In the genomic region with DNA sequence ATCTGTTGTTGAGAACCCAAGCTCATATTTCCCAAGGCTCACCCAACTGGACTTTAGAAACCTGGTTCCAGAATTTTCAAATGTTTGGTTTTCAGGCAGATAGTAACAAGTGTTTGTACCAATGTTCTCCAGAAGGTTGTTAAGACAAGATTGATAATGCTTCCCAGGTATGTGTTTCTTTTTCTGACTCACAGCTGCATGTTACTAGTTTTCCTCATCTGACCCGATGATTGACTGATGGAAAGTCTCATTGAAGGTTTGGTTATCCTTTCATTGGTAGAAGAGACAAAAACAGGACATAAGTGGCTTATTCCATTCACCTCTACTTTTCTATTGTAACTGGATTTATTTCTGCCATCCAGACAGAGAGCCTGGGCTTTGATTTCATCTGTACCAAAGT, we compare ENCODE assay signal across 22 cellular contexts. TPM values are rescaled to one million over a fixed set of nuclear protein-coding genes. Genes with fewer than 3 reads are reported as not detected.
DNase-seq lines count a peak whose midpoint lies in the region; ATAC-seq and TF ChIP-seq lines count a peak whose summit lies in the region.
"Had no signal": no experiment of that assay in that cellular context is flagged by ENCODE, and none has a peak within 500 bp of the region (broad histone marks: within the 10 kb centered on the region; RNA-seq: fewer than 3 reads in every experiment).

No MANE protein-coding gene starts in this region.

- H3K9ac ChIP-seq in OCI-LY3 (ENCODE audit: low read length): peak overlapping the region; percentile 57

- H3K4me2 ChIP-seq in OCI-LY3 (ENCODE audit: low read length): peak overlapping the region; percentile 86

- H3K79me2 ChIP-seq in OCI-LY3 (ENCODE audit: low read length): peaks cover 100% of the 10 kb centered on the region

- H3K27ac Mint-ChIP-seq in osteocyte (ENCODE audit: unreplicated experiment): peak overlapping the region; percentile 77
- H3K27ac Mint-ChIP-seq: activated T-cell treated with anti-CD3 and anti-CD28 coated beads, Interleukin-2, amount 50 U/mL, for 24 hours had no signal

- peaks cover 95% of the 10 kb centered on the region for H4K20me1 ChIP-seq in OCI-LY3 (ENCODE audit: insufficient read depth, low read length)

- H3K9me3 ChIP-seq in OCI-LY3 (ENCODE audit: insufficient read depth, low read length): no peaks in the 10 kb centered on the region
- H3K9me3 ChIP-seq: esophagus squamous epithelium, gastroesophageal sphincter, mucosa of descending colon, SJCRH30, vagina had no signal

- intact Hi-C loops in head of caudate nucleus (cut with DNase I): no loop called here

- H3K4me3 ChIP-seq in GM12865 (ENCODE audit: low read depth, low read length): peak overlapping the region; percentile 42
- peak overlapping the region; percentile 68 for H3K4me3 ChIP-seq in OCI-LY3 (ENCODE audit: low read length)
- no peak overlapping the region for H3K4me3 ChIP-seq in epithelial cell of esophagus (ENCODE audit: low read length)
- H3K4me3 ChIP-seq: esophagus squamous epithelium, gastroesophageal sphincter, mucosa of descending colon, SJCRH30, vagina had no signal

- no peak overlapping the region for H2AFZ ChIP-seq in OCI-LY3 (ENCODE audit: low read depth, low read length)

- H3K4me3 Mint-ChIP-seq in osteocyte (ENCODE audit: unreplicated experiment): no peak overlapping the region
- H3K4me3 Mint-ChIP-seq: activated T-cell treated with anti-CD3 and anti-CD28 coated beads, Interleukin-2, amount 50 U/mL, for 24 hours; nephron progenitor cell had no signal

- peaks cover 79% of the 10 kb centered on the region for H3K4me1 ChIP-seq in OCI-LY3 (ENCODE audit: low read length)
- H3K4me1 ChIP-seq: gastroesophageal sphincter, SJCRH30 had no signal

- peaks cover 49% of the 10 kb centered on the region for H3K36me3 ChIP-seq in OCI-LY3 (replicated peaks; ENCODE audit: low read depth, low read length)
- H3K36me3 ChIP-seq: esophagus squamous epithelium, gastroesophageal sphincter, SJCRH30, vagina had no signal

- H3K27me3 ChIP-seq in OCI-LY3 (ENCODE audit: low read depth, low read length): no peaks in the 10 kb centered on the region
- H3K27me3 ChIP-seq: brain microvascular endothelial cell, esophagus squamous epithelium, SJCRH30, vagina had no signal

- no peak for DNase-seq in GM12865 (ENCODE audit: low read depth)
- peak; percentile 64 for DNase-seq in epithelial cell of esophagus (ENCODE audit: low read depth)
- DNase-seq in osteocyte (ENCODE audit: extremely low spot score, unreplicated experiment): no peak
- no peak for DNase-seq in stimulated activated naive CD4-positive, alpha-beta T cell (lab: John Stamatoyannopoulos, UW)
- no peak for DNase-seq in head of caudate nucleus
- no peak for DNase-seq in KBM-7
- DNase-seq: activated CD4-positive, alpha-beta T cell treated with anti-CD3 and anti-CD28 coated beads for 4 hours; activated gamma-delta T cell treated with Interleukin-2 at 50 U/mL for 16 hours; activated T-cell treated with anti-CD3 and anti-CD28 coated beads, Interleukin-2, amount 50 U/mL, for 24 hours; brain microvascular endothelial cell; effector CD8-positive, alpha-beta T cell; esophagus squamous epithelium; mucosa of descending colon; NCI-H1436 treated with DMSO at 0.1 percent for 48 hours; NCI-H69; nephron progenitor cell; SJCRH30 had no signal

- H3K36me3 Mint-ChIP-seq in osteocyte (ENCODE audit: unreplicated experiment): peaks cover 55% of the 10 kb centered on the region

- H3K4me1 Mint-ChIP-seq in osteocyte (ENCODE audit: unreplicated experiment): peaks cover 74% of the 10 kb centered on the region

- peak overlapping the region; percentile 74 for H3K27ac ChIP-seq in OCI-LY3 (ENCODE audit: low read length)
- H3K27ac ChIP-seq: C4-2B, gastroesophageal sphincter, SJCRH30 had no signal

- H3K9me3 Mint-ChIP-seq in osteocyte (ENCODE audit: unreplicated experiment): no peaks in the 10 kb centered on the region
- H3K9me3 Mint-ChIP-seq: activated T-cell treated with anti-CD3 and anti-CD28 coated beads, Interleukin-2, amount 50 U/mL, for 24 hours had no signal

- in situ Hi-C loops in KBM-7 (cut with MboI; ENCODE audit: low pct_unique_long_range_greater_than_20kb, low sequenced_read_pairs): no loop called here

- no peaks in the 10 kb centered on the region for H3K27me3 Mint-ChIP-seq in osteocyte (ENCODE audit: unreplicated experiment)

- ATAC-seq in HG03354 (IDR thresholded peaks at IDR 0.05; ENCODE audit: poor library complexity, severe bottlenecking, unreplicated experiment): no peak
- ATAC-seq: gastroesophageal sphincter, mucosa of descending colon had no signal

- no peak for TF ChIP-seq CTCF in GM12865 (IDR thresholded peaks at IDR 0.05; ENCODE audit: insufficient read depth, low read depth, low read length, missing control alignments)
- TF ChIP-seq CTCF in OCI-LY3 (IDR thresholded peaks at IDR 0.05; ENCODE audit: low read depth, low read length): no peak
- TF ChIP-seq CTCF in epithelial cell of esophagus (IDR thresholded peaks at IDR 0.05; ENCODE audit: insufficient read depth, low read depth, low read length, missing control alignments): no peak
- no peak for TF ChIP-seq CTCF in osteocyte (IDR thresholded peaks at IDR 0.05)

RNA-seq across cellular contexts. Expression of a gene that starts 10.4 kb away (rescaled TPM):
- 197 and 212 TPM in 2 replicates for total RNA-seq in osteocyte
- total RNA-seq: SJCRH30 had no signal
